Comparison of ENCODE assay signal across 8 cellular contexts in genomic region chr19:46373573-46374359, GRCh38. TPM values are rescaled to one million over a fixed set of nuclear protein-coding genes. Genes with fewer than 3 reads are reported as not detected.
DNase-seq lines count a peak whose midpoint lies in the region; ATAC-seq and TF ChIP-seq lines count a peak whose summit lies in the region.

No MANE protein-coding gene starts in this region.

- H3K9me3 ChIP-seq in lung (ENCODE audit: control insufficient read depth in 2 of 2, insufficient read depth in 1 of 2, low read length in 1 of 2) = no peaks in the 10 kb centered on the region

- no peak overlapping the region for H3K4me3 ChIP-seq in lung

- H3K27me3 ChIP-seq in lung (ENCODE audit: control insufficient read depth, insufficient read depth) = no peaks in the 10 kb centered on the region

- no peak for TF ChIP-seq CTCF in lung (IDR thresholded peaks at IDR 0.05; ENCODE audit: control extremely low read depth, extremely low read depth)

- peak; percentile 81 for ATAC-seq in lung (ENCODE audit: insufficient read depth, low FRiP score)
- no peak for ATAC-seq in GM18502 (IDR thresholded peaks at IDR 0.05; ENCODE audit: poor library complexity, unreplicated experiment)

- peaks cover 0 to 16% of the 10 kb centered on the region in 2 donors for H3K4me1 ChIP-seq in lung (ENCODE audit: control insufficient read depth in 2 of 2, insufficient read depth in 2 of 2, low read length in 2 of 2)

- peak; percentile 95 for DNase-seq in Daoy (ENCODE audit: low read depth)
- peak; percentile 96 for DNase-seq in NCI-H2171 treated with DMSO at 0.1 percent for 48 hours (lab: John Stamatoyannopoulos, UW)
- DNase-seq in dedifferentiated amniotic fluid mesenchymal stem cell (ENCODE audit: extremely low spot score) = peak; percentile 26
- peak; percentile 92 for DNase-seq in lung (ENCODE audit: low spot score)
- no peak for DNase-seq in stimulated activated CD4-positive, alpha-beta T cell treated with anti-CD3 and anti-CD28 coated beads, Interleukin-4, amount 100 ng/mL, for 24 hours
- DNase-seq in activated CD4-positive, alpha-beta T cell treated with anti-CD3 and anti-CD28 coated beads, Interleukin-2, amount 50 U/mL, for 48 hours = no peak
- DNase-seq in OCI-M1 (lab: John Stamatoyannopoulos, UW) = no peak

- H3K36me3 ChIP-seq in lung (ENCODE audit: control insufficient read depth in 2 of 2, insufficient read depth in 2 of 2, low read length in 2 of 2) = peaks cover 11 to 18% of the 10 kb centered on the region in 2 donors

- H3K27ac ChIP-seq in lung (ENCODE audit: low read depth in 1 of 2, low read length in 1 of 2) = peak overlapping the region; percentile 61 to 81

- WGBS in lung, 2 donors = 44 to 45% methylated on average over 15 of the region's 15 CpGs

RNA-seq across cellular contexts. Expression of gene PPP5C, which starts 26.9 kb away (rescaled TPM):
- total RNA-seq in Daoy (2014; rRNA removed; shearing (Covaris generic)) = 59.4 and 80.8 TPM in 2 replicates
- total RNA-seq in lung = 10 to 100 TPM; 52.9 to 69.8 TPM
- 10 to 100 TPM; 48.5 to 56.4 TPM for polyA plus RNA-seq in lung

RNA-seq across cellular contexts. Expression of gene CCDC8, which starts 39.6 kb away (rescaled TPM):
- 8.8 and 9.2 TPM in 2 replicates for total RNA-seq in Daoy (2014; rRNA removed; shearing (Covaris generic))
- total RNA-seq in lung = 10 to 100 TPM; 19.7 to 45.7 TPM
- 1 to 10 TPM; 3.9 to 6.2 TPM for polyA plus RNA-seq in lung

RNA-seq across cellular contexts. Expression of gene PNMA8C, which starts 55.0 kb away (rescaled TPM):
- total RNA-seq in Daoy (2014; rRNA removed; shearing (Covaris generic)) = not detected in 2 replicates
- 1 to 10 TPM in 1 of 2 donors, under 1 TPM in 1; 0.77 to 1.2 TPM for total RNA-seq in lung
- polyA plus RNA-seq in lung = under 1 TPM; 0.04 to 0.17 TPM

Comparison
In these comparisons a context has a peak if more than half of its experiments do, and no peak if none do; other contexts are left out.
1. DNase-seq: peak in Daoy (single experiment), NCI-H2171 treated with DMSO at 0.1 percent for 48 hours (single experiment), dedifferentiated amniotic fluid mesenchymal stem cell (single experiment) and lung (single experiment); none in stimulated activated CD4-positive, alpha-beta T cell treated with anti-CD3 and anti-CD28 coated beads, Interleukin-4, amount 100 ng/mL, for 24 hours (single experiment), activated CD4-positive, alpha-beta T cell treated with anti-CD3 and anti-CD28 coated beads, Interleukin-2, amount 50 U/mL, for 48 hours (0 of 2) and OCI-M1 (single experiment).